14 cellular contexts compared by ENCODE assay signal in the genomic region with DNA sequence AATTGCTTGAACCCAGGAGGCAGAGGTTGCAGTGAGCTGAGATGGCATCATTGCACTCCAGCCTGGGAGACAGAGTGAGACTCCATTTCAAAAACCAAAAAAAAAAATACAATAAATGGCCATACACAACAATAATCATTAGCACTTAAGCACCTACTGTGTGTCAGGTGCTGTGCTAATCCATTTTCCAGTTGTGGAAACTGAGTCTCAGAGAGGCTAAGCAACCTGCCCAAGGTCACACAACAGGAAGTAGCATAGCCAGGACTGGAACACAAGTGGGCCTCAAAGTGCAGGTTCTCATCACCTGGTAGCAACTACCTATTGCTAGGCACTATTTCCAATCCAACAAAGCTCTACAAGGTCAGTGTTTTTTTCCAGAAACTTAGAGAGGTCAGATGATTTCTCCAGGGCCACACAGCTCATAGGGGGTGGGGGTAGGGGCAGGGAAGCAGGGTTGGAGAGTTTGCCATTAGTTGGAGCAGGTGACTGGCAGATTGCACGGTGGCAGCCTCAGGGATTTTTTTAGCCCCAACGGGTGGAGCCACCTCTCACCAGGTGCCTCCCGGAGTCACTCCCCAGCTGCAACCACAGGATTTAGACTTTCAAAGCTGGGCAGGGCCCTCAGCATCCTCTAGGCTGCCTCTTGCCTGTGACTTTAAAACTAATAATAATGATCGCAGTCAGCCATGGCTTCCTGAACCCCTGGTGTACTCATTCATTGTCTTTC. TPM values are rescaled to one million over a fixed set of nuclear protein-coding genes. Genes with fewer than 3 reads are reported as not detected.
DNase-seq lines count a peak whose midpoint lies in the region; ATAC-seq and TF ChIP-seq lines count a peak whose summit lies in the region.
"Had no signal": no experiment of that assay in that cellular context is flagged by ENCODE, and none has a peak within 500 bp of the region (broad histone marks: within the 10 kb centered on the region; RNA-seq: fewer than 3 reads in every experiment).

No MANE protein-coding gene starts in this region.

- H3K9me3 Mint-ChIP-seq in activated B cell treated with CpG ODN at 0.5 μM for 24 hours: no peaks in the 10 kb centered on the region

- H3K36me3 Mint-ChIP-seq in activated B cell treated with CpG ODN at 0.5 μM for 24 hours (ENCODE audit: low read depth): no peaks in the 10 kb centered on the region

- in situ Hi-C loops in GM13976 (cut with MboI; ENCODE audit: low sequenced_read_pairs, unreplicated experiment): no loop called here

- ATAC-seq in activated B cell treated with CpG ODN at 0.5 μM for 24 hours (ENCODE audit: low read depth): peak; percentile 63
- ATAC-seq: A549, heart right ventricle had no signal

- peak; percentile 27 for DNase-seq in NCI-H748 (lab: John Stamatoyannopoulos, UW; ENCODE audit: unreplicated experiment)
- DNase-seq in NCI-H748 treated with DMSO at 0.1 percent for 48 hours (lab: John Stamatoyannopoulos, UW): no peak
- peak; percentile 95 for DNase-seq in NAMALWA (ENCODE audit: low spot score)
- no peak for DNase-seq in activated B cell treated with CpG ODN at 0.5 μM for 24 hours
- DNase-seq in myocyte (ENCODE audit: low read depth): peak; percentile 12
- DNase-seq in GM13976 (ENCODE audit: low spot score): no peak
- DNase-seq in stimulated activated CD8-positive, alpha-beta memory T cell treated with anti-CD3 and anti-CD28 coated beads, Interleukin-4, amount 100 ng/mL, for 48 hours: no peak
- no peak for DNase-seq in midbrain (lab: John Stamatoyannopoulos, UW)
- DNase-seq: activated CD4-positive, CD25-positive, alpha-beta regulatory T cell treated with anti-CD3 and anti-CD28 coated beads, Interleukin-2, amount 50 U/mL, for 72 hours; GOT3; heart right ventricle; left ventricle myocardium inferior; NCI-H2081 treated with DMSO at 0.1 percent for 48 hours had no signal

- POLR2A ChIA-PET in activated B cell treated with CpG ODN at 0.5 μM for 24 hours (lab: Charles Lee): interaction anchor here (0.6 to 6.8 kb wide), 23 partner anchors 9 to 1837 kb away, joined by 3 to 110 read pairs (median 6); a partner anchor contains a TSS

- intact Hi-C loops in activated B cell treated with CpG ODN at 0.5 μM for 24 hours (cut with micrococcal nuclease): loop anchor here (1.0 kb wide), 2 partner anchors 34 to 52 kb away; a partner anchor contains a TSS

- no peak for TF ChIP-seq CTCF in activated B cell treated with CpG ODN at 0.5 μM for 24 hours (IDR thresholded peaks at IDR 0.05)
- TF ChIP-seq CTCF in GM13976 (IDR thresholded peaks at IDR 0.05; ENCODE audit: borderline replicate concordance, control extremely low read depth, extremely low read depth, insufficient read depth, missing control alignments): no peak

- CTCF ChIA-PET in activated B cell treated with CpG ODN at 0.5 μM for 24 hours (lab: Charles Lee): interaction anchor here (0.7 to 2.9 kb wide), 7 partner anchors 9 to 54 kb away, joined by 3 to 18 read pairs (median 5); no protein-coding TSS in a partner anchor

- no peaks in the 10 kb centered on the region for H3K27me3 Mint-ChIP-seq in activated B cell treated with CpG ODN at 0.5 μM for 24 hours

- H3K4me3 Mint-ChIP-seq in activated B cell treated with CpG ODN at 0.5 μM for 24 hours: peak overlapping the region; percentile 16

- peaks cover 84% of the 10 kb centered on the region for H3K4me1 Mint-ChIP-seq in activated B cell treated with CpG ODN at 0.5 μM for 24 hours

- peak overlapping the region; percentile 92 for H3K27ac Mint-ChIP-seq in activated B cell treated with CpG ODN at 0.5 μM for 24 hours

RNA-seq across cellular contexts. Expression of a gene that starts 52.5 kb away (rescaled TPM):
- total RNA-seq in activated B cell treated with CpG ODN at 0.5 μM for 24 hours: 195 and 205 TPM in 2 replicates
- 13.5 and 21.1 TPM in 2 replicates for total RNA-seq in myocyte
- 43.6 TPM for polyA plus RNA-seq in myocyte (2012)

Comparison
In these comparisons a context has a peak if more than half of its experiments do, and no peak if none do; other contexts are left out.
1. DNase-seq: peak in NCI-H748 (single experiment), NAMALWA (single experiment) and myocyte (single experiment); none in NCI-H748 treated with DMSO at 0.1 percent for 48 hours (single experiment), activated B cell treated with CpG ODN at 0.5 μM for 24 hours (single experiment), GM13976 (single experiment), stimulated activated CD8-positive, alpha-beta memory T cell treated with anti-CD3 and anti-CD28 coated beads, Interleukin-4, amount 100 ng/mL, for 48 hours (single experiment) and midbrain (single experiment).